Comparison of ENCODE assay signal across 9 cellular contexts in genomic region chr16:72066747-72067146, GRCh38. TPM values are rescaled to one million over a fixed set of nuclear protein-coding genes. Genes with fewer than 3 reads are reported as not detected.
DNase-seq lines count a peak whose midpoint lies in the region; ATAC-seq and TF ChIP-seq lines count a peak whose summit lies in the region.
"Had no signal": no experiment of that assay in that cellular context is flagged by ENCODE, and none has a peak within 500 bp of the region (broad histone marks: within the 10 kb centered on the region; RNA-seq: fewer than 3 reads in every experiment).

No MANE protein-coding gene starts in this region.

- no peak overlapping the region for H3K4me3 Mint-ChIP-seq in endodermal cell

- H3K9ac ChIP-seq in endodermal cell (ENCODE audit: extremely low read depth, low read length, poor library complexity, severe bottlenecking): no peak overlapping the region

- DNase-seq in DMS153 treated with DMSO at 0.1 percent for 48 hours (lab: John Stamatoyannopoulos, UW; ENCODE audit: unreplicated experiment) (peak; percentile 31), H4 (ENCODE audit: low spot score) (peak; percentile 26), OCI-M1 (lab: John Stamatoyannopoulos, UW) (peak; percentile 69), endodermal cell (no peak), midbrain (lab: John Stamatoyannopoulos, UW) (peak; percentile 58), amniotic stem cell (lab: John Stamatoyannopoulos, UW) (no peak)

- H3K4me1 Mint-ChIP-seq in endodermal cell: peaks cover 21% of the 10 kb centered on the region

- peaks cover 12% of the 10 kb centered on the region for H3K27me3 Mint-ChIP-seq in endodermal cell (ENCODE audit: insufficient read depth)

- H3K27me3 ChIP-seq in endodermal cell (ENCODE audit: control insufficient read depth, insufficient read depth, low read length, poor library complexity, severe bottlenecking): no peaks in the 10 kb centered on the region

- peaks cover 6% of the 10 kb centered on the region for H3K36me3 Mint-ChIP-seq in endodermal cell (ENCODE audit: low read depth)

- ATAC-seq in GM19351 (IDR thresholded peaks at IDR 0.05; ENCODE audit: unreplicated experiment): no peak
- ATAC-seq in GM19035 (IDR thresholded peaks at IDR 0.05; ENCODE audit: unreplicated experiment): no peak

- H3K36me3 ChIP-seq in endodermal cell (ENCODE audit: control insufficient read depth, insufficient read depth, low read length): no peaks in the 10 kb centered on the region

- peaks cover 7% of the 10 kb centered on the region for H3K9me3 Mint-ChIP-seq in endodermal cell

- H3K27ac ChIP-seq in endodermal cell (ENCODE audit: low read depth, low read length): no peak overlapping the region

- H3K4me3 ChIP-seq in endodermal cell (ENCODE audit: low read length): no peak overlapping the region

- peaks cover 14% of the 10 kb centered on the region for H3K9me3 ChIP-seq in endodermal cell (ENCODE audit: control insufficient read depth, low read length)

- peak; percentile 80 for TF ChIP-seq CTCF in endodermal cell (conservative IDR thresholded peaks at IDR 0.05)

- H3K27ac Mint-ChIP-seq in endodermal cell: peak overlapping the region; percentile 76

- H3K4me1 ChIP-seq in endodermal cell (ENCODE audit: control insufficient read depth, insufficient read depth, low read length): peaks cover 4% of the 10 kb centered on the region

- 0 to 4% methylated on average over 1 of the region's 1 CpG for WGBS in endodermal cell (ENCODE audit: insufficient coverage in 1 of 2, insufficient read length in 1 of 2), 2 experiments

RNA-seq across cellular contexts. Expression of gene HPR, which starts 3.7 kb away (rescaled TPM):
- not detected in 2 replicates for total RNA-seq in H4 (2014; rRNA removed; shearing (Covaris generic))
- total RNA-seq in endodermal cell: under 1 TPM in 1 of 2 donors, not detected in 1; 0.69 TPM
- 0.21 TPM for polyA plus RNA-seq in endodermal cell (2013, experiment 1 of 2)
- not detected for polyA plus RNA-seq in endodermal cell (2013, experiment 2 of 2)
- total RNA-seq: T-helper 2 cell treated with Interferon-gamma antibody and Interleukin-4, amounts not matched to agents 100 ng/mL and 5 ng/mL, for 36 hours had no signal

RNA-seq across cellular contexts. Expression of gene HP, which starts 12.4 kb away (rescaled TPM):
- total RNA-seq in H4 (2014; rRNA removed; shearing (Covaris generic)): 0.08 TPM in 1 of 2 replicates, not detected in the other
- total RNA-seq in endodermal cell: 1 to 10 TPM; 3.9 to 9.5 TPM
- 15.7 TPM for polyA plus RNA-seq in endodermal cell (2013, experiment 1 of 2)
- polyA plus RNA-seq in endodermal cell (2013, experiment 2 of 2): 11.9 TPM
- total RNA-seq: T-helper 2 cell treated with Interferon-gamma antibody and Interleukin-4, amounts not matched to agents 100 ng/mL and 5 ng/mL, for 36 hours had no signal

RNA-seq across cellular contexts. Expression of gene TXNL4B, which starts 26.7 kb away (rescaled TPM):
- 7.5 and 13.4 TPM in 2 replicates for total RNA-seq in H4 (2014; rRNA removed; shearing (Covaris generic))
- 10 to 100 TPM; 10.6 to 13.1 TPM for total RNA-seq in endodermal cell
- polyA plus RNA-seq in endodermal cell (2013, experiment 1 of 2): 9.8 TPM
- polyA plus RNA-seq in endodermal cell (2013, experiment 2 of 2): 9.8 TPM

RNA-seq across cellular contexts. Expression of gene DHX38, which starts 26.9 kb away (rescaled TPM):
- total RNA-seq in H4 (2014; rRNA removed; shearing (Covaris generic)): 25.0 and 40.0 TPM in 2 replicates
- total RNA-seq in endodermal cell: 10 to 100 TPM; 66.9 to 80.1 TPM
- polyA plus RNA-seq in endodermal cell (2013, experiment 1 of 2): 49.3 TPM
- 42.3 TPM for polyA plus RNA-seq in endodermal cell (2013, experiment 2 of 2)

RNA-seq across cellular contexts. Expression of gene DHODH, which starts 58.2 kb away (rescaled TPM):
- total RNA-seq in H4 (2014; rRNA removed; shearing (Covaris generic)): 4.6 and 6.0 TPM in 2 replicates
- total RNA-seq in endodermal cell: 10 to 100 TPM; 15.5 to 17.4 TPM
- 6.9 TPM for polyA plus RNA-seq in endodermal cell (2013, experiment 1 of 2)
- polyA plus RNA-seq in endodermal cell (2013, experiment 2 of 2): 6.6 TPM

Comparison
In these comparisons a context has a peak if more than half of its experiments do, and no peak if none do; other contexts are left out.
1. DNase-seq: peak in DMS153 treated with DMSO at 0.1 percent for 48 hours (single experiment), H4 (single experiment), OCI-M1 (single experiment) and midbrain (single experiment); none in endodermal cell (single experiment) and amniotic stem cell (single experiment).